ENCODE assay signal across 13 cellular contexts in genomic region chr6:142567476-142567875, GRCh38.
"Had no signal": no experiment of that assay in that cellular context is flagged by ENCODE, and none has a peak within 500 bp of the region (broad histone marks: within the 10 kb centered on the region; RNA-seq: fewer than 3 reads in every experiment).

No MANE protein-coding gene starts in this region.

- H3K4me3 Mint-ChIP-seq: activated CD4-positive, alpha-beta memory T cell treated with anti-CD3 and anti-CD28 coated beads, Interleukin-2, amount 10 ng/mL, durations not matched to agents 7 days and 5 days; activated CD8-positive, alpha-beta memory T cell treated with anti-CD3 and anti-CD28 coated beads, Interleukin-2, amount 10 ng/mL, durations not matched to agents 7 days and 5 days; activated naive CD8-positive, alpha-beta T cell treated with anti-CD3 and anti-CD28 coated beads, Interleukin-2, amount 10 ng/mL, durations not matched to agents 7 days and 5 days had no signal

- H3K36me3 ChIP-seq: Peyer's patch, WERI-Rb-1 had no signal

- H3K27ac Mint-ChIP-seq: activated CD4-positive, alpha-beta memory T cell treated with anti-CD3 and anti-CD28 coated beads, Interleukin-2, amount 10 ng/mL, durations not matched to agents 7 days and 5 days; activated CD8-positive, alpha-beta memory T cell treated with anti-CD3 and anti-CD28 coated beads, Interleukin-2, amount 10 ng/mL, durations not matched to agents 7 days and 5 days had no signal

- H3K27me3 Mint-ChIP-seq: activated CD4-positive, alpha-beta memory T cell treated with anti-CD3 and anti-CD28 coated beads, Interleukin-2, amount 10 ng/mL, durations not matched to agents 7 days and 5 days; activated CD8-positive, alpha-beta memory T cell treated with anti-CD3 and anti-CD28 coated beads, Interleukin-2, amount 10 ng/mL, durations not matched to agents 7 days and 5 days; activated naive CD8-positive, alpha-beta T cell treated with anti-CD3 and anti-CD28 coated beads, Interleukin-2, amount 10 ng/mL, durations not matched to agents 7 days and 5 days had no signal

- H3K4me1 ChIP-seq: body of pancreas, Peyer's patch had no signal

- H3K27me3 ChIP-seq: body of pancreas, Peyer's patch had no signal

- FAIRE-seq: astrocyte, bronchial epithelial cell had no signal

- H3K36me3 Mint-ChIP-seq: activated CD8-positive, alpha-beta memory T cell treated with anti-CD3 and anti-CD28 coated beads, Interleukin-2, amount 10 ng/mL, durations not matched to agents 7 days and 5 days; activated naive CD8-positive, alpha-beta T cell treated with anti-CD3 and anti-CD28 coated beads, Interleukin-2, amount 10 ng/mL, durations not matched to agents 7 days and 5 days had no signal

- H3K9me3 ChIP-seq: body of pancreas, Peyer's patch had no signal

- H3K4me3 ChIP-seq: body of pancreas, Peyer's patch had no signal

- DNase-seq: activated naive CD8-positive, alpha-beta T cell treated with anti-CD3 and anti-CD28 coated beads, Interleukin-2, amount 10 ng/mL, durations not matched to agents 7 days and 5 days; cerebellar nuclear complex; NCI-H1092 treated with DMSO at 0.1 percent for 48 hours; NCI-H2029 treated with DMSO at 0.1 percent for 48 hours; NCI-H510A had no signal

- H3K9me3 Mint-ChIP-seq: activated CD4-positive, alpha-beta memory T cell treated with anti-CD3 and anti-CD28 coated beads, Interleukin-2, amount 10 ng/mL, durations not matched to agents 7 days and 5 days; activated naive CD8-positive, alpha-beta T cell treated with anti-CD3 and anti-CD28 coated beads, Interleukin-2, amount 10 ng/mL, durations not matched to agents 7 days and 5 days had no signal

- H3K27ac ChIP-seq: body of pancreas, Peyer's patch, RWPE1, WERI-Rb-1 had no signal
